ENCODE assay signal across 9 cellular contexts in the genomic region with DNA sequence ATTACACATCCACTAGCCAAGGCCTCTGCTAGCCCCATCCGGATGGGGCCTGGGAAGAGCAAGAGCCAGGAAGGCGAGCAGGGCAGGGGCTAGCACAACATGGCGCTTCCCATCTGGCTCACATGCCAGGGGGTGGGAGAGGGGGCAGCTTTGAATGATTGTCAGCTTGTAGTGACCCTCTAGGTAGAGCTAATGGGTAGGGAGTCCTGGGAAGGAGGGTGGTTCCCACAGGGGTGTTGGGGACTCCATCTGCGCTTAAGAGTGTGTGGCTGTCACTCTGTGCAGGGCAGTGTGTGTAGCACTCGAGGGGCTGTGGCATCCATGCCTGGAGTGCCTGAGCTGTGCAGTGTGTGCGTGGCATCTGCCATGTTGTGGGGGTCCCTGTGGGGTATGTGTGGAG. TPM values are rescaled to one million over a fixed set of nuclear protein-coding genes. Genes with fewer than 3 reads are reported as not detected.
A peak's percentile ranks its signal among the peaks of the same experiment; 100 is the strongest.
DNase-seq lines count a peak whose midpoint lies in the region; ATAC-seq and TF ChIP-seq lines count a peak whose summit lies in the region.
"Had no signal": no experiment of that assay in that cellular context is flagged by ENCODE, and none has a peak within 500 bp of the region (broad histone marks: within the 10 kb centered on the region; RNA-seq: fewer than 3 reads in every experiment).

No MANE protein-coding gene starts in this region.

- peaks cover 6 to 94% of the 10 kb centered on the region in 2 donors for H3K4me1 ChIP-seq in right atrium auricular region
- H3K4me1 ChIP-seq in upper lobe of right lung = peaks cover 43% of the 10 kb centered on the region

- H3K27me3 Mint-ChIP-seq in dendritic cell treated with granulocyte-macrophage colony-stimulating factor and Interleukin-4, amounts not matched to agents 40 ng/mL and 50 ng/mL, for 4 days = peaks cover 46% of the 10 kb centered on the region
- peaks cover 26 to 70% (median 65%) of the 10 kb centered on the region in 3 donors for H3K27me3 Mint-ChIP-seq in naive B cell

- peaks cover 26% of the 10 kb centered on the region for H3K4me1 Mint-ChIP-seq in dendritic cell treated with granulocyte-macrophage colony-stimulating factor and Interleukin-4, amounts not matched to agents 40 ng/mL and 50 ng/mL, for 4 days (ENCODE audit: low read depth)
- peaks cover 13 to 18% (median 14%) of the 10 kb centered on the region in 3 donors for H3K4me1 Mint-ChIP-seq in naive B cell

- intact Hi-C loops in left ventricle myocardium superior (cut with micrococcal nuclease) (no loop called here), upper lobe of right lung (cut with DNase I) (no loop called here), sciatic nerve (cut with DNase I) (no loop called here)
- intact Hi-C loops in dendritic cell treated with granulocyte-macrophage colony-stimulating factor and Interleukin-4, amounts not matched to agents 40 ng/mL and 50 ng/mL, for 4 days (cut with micrococcal nuclease) = no loop called here

- H3K27ac Mint-ChIP-seq in dendritic cell treated with granulocyte-macrophage colony-stimulating factor and Interleukin-4, amounts not matched to agents 40 ng/mL and 50 ng/mL, for 4 days = no peak overlapping the region
- peak overlapping the region in 1 of 6 donors; percentile 30 for H3K27ac Mint-ChIP-seq in naive B cell

- H3K9me3 Mint-ChIP-seq in dendritic cell treated with granulocyte-macrophage colony-stimulating factor and Interleukin-4, amounts not matched to agents 40 ng/mL and 50 ng/mL, for 4 days = no peaks in the 10 kb centered on the region
- H3K9me3 Mint-ChIP-seq in naive B cell = peaks cover 0 to 2% (median 0%) of the 10 kb centered on the region in 7 donors

- H3K9me3 ChIP-seq in right atrium auricular region (no peaks in the 10 kb centered on the region), upper lobe of right lung (no peaks in the 10 kb centered on the region)

- no peak for DNase-seq in right atrium auricular region (ENCODE audit: low spot score)
- no peak for DNase-seq in left ventricle myocardium superior
- DNase-seq in naive B cell = no peak
- DNase-seq in upper lobe of right lung = no peak
- no peak for DNase-seq in NOMO-1 (lab: John Stamatoyannopoulos, UW; ENCODE audit: unreplicated experiment in 2 of 2)
- no peak for DNase-seq in SKM-1 (lab: John Stamatoyannopoulos, UW; ENCODE audit: unreplicated experiment)
- DNase-seq in sciatic nerve (ENCODE audit: low spot score) = no peak

- TF ChIP-seq CTCF in right atrium auricular region (IDR thresholded peaks at IDR 0.05) (no peak), upper lobe of right lung (IDR thresholded peaks at IDR 0.05) (no peak)

- H3K4me3 ChIP-seq in right atrium auricular region (no peak overlapping the region), upper lobe of right lung (no peak overlapping the region)

- peak overlapping the region; percentile 67 for H3K4me3 Mint-ChIP-seq in dendritic cell treated with granulocyte-macrophage colony-stimulating factor and Interleukin-4, amounts not matched to agents 40 ng/mL and 50 ng/mL, for 4 days
- H3K4me3 Mint-ChIP-seq in naive B cell = peak overlapping the region in 7 of 8 donors; percentile 30 to 86 (median 68)

- no peaks in the 10 kb centered on the region for H3K36me3 Mint-ChIP-seq in dendritic cell treated with granulocyte-macrophage colony-stimulating factor and Interleukin-4, amounts not matched to agents 40 ng/mL and 50 ng/mL, for 4 days (ENCODE audit: low read depth)
- peaks cover 0 to 12% of the 10 kb centered on the region in 2 donors for H3K36me3 Mint-ChIP-seq in naive B cell

- no peak for ATAC-seq in left ventricle myocardium superior
- no peak for ATAC-seq in naive B cell (ENCODE audit: low read depth in 2 of 2)
- no peak for ATAC-seq in upper lobe of right lung
- no peak for ATAC-seq in sciatic nerve

- peak overlapping the region; percentile 66 to 80 for H3K27ac ChIP-seq in right atrium auricular region
- peak overlapping the region; percentile 79 for H3K27ac ChIP-seq in upper lobe of right lung
- H3K27ac ChIP-seq: HL-60 had no signal

- H3K27me3 ChIP-seq in right atrium auricular region = no peaks in the 10 kb centered on the region
- peaks cover 5% of the 10 kb centered on the region for H3K27me3 ChIP-seq in upper lobe of right lung

- H3K36me3 ChIP-seq in right atrium auricular region = no peaks in the 10 kb centered on the region
- no peaks in the 10 kb centered on the region for H3K36me3 ChIP-seq in upper lobe of right lung

RNA-seq across cellular contexts. Expression of gene ARHGAP23, which starts 24.5 kb away (rescaled TPM):
- total RNA-seq in right atrium auricular region (10 to 100 TPM; 59.9 to 95.6 TPM), left ventricle myocardium superior (70.3 TPM), upper lobe of right lung (85.1 TPM), sciatic nerve (154 TPM)
- not detected for polyA plus RNA-seq in naive B cell (ENCODE audit: low read depth in 6 of 6)
